7 cellular contexts compared by ENCODE assay signal in the genomic region with DNA sequence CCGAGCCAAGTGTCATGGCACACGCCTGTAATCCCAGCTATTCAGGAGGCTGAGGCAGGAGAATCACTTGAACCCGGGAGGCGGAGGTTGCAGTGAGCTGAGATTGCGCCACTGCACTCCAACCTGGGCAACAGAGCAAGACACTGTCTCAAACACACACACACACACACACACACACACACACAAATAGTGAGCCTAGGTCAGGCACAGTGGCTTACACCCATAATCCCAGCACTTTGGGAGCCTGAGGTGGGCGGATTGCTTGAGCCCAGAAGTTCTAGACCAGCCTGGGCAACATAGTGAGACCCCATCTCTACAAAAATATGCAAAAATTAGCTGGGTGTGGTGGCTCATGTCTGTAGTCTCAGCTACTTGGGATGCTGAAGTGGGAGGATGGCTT. TPM values are rescaled to one million over a fixed set of nuclear protein-coding genes. Genes with fewer than 3 reads are reported as not detected.
"Had no signal": no experiment of that assay in that cellular context is flagged by ENCODE, and none has a peak within 500 bp of the region (broad histone marks: within the 10 kb centered on the region; RNA-seq: fewer than 3 reads in every experiment).

No MANE protein-coding gene starts in this region.

RNA-seq across cellular contexts. Expression of a gene that starts 4.0 kb away (rescaled TPM):
- total RNA-seq: GM23248, GM23338, H1, H4, H7, H9, HFFc6 had no signal
- polyA plus RNA-seq: H1 had no signal

RNA-seq across cellular contexts. Expression of a gene that starts 25.6 kb away (rescaled TPM):
- total RNA-seq: GM23248, GM23338, H1, H4, H7, H9, HFFc6 had no signal
- polyA plus RNA-seq: GM23248, H1 had no signal
